33 cellular contexts compared by ENCODE assay signal in the genomic region with DNA sequence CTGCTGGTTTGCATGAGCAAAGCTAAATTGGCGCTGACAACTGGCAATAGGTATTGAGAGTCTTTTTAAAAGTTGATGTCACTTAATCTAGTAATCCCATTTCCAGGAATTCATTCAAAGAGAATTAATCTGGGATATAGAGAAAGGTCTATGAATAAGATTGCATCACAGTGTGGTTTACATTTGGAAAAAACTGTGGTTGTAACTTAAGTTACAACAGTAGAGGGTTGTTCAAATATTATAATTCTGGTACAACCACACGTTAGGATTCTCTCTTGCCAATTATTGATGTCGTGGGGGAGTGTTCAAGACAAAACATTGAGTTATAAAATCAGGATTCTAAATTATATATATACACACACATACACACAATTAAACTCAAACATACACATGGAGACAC.
"Had no signal": no experiment of that assay in that cellular context is flagged by ENCODE, and none has a peak within 500 bp of the region (broad histone marks: within the 10 kb centered on the region; RNA-seq: fewer than 3 reads in every experiment).

No MANE protein-coding gene starts in this region.

- H3K9me3 ChIP-seq: body of pancreas, breast epithelium had no signal

- H2AFZ ChIP-seq: PC-9 had no signal

- H3K4me2 ChIP-seq: KMS-11, PC-9 had no signal

- H3K9ac ChIP-seq: KMS-11 had no signal

- H3K36me3 ChIP-seq: breast epithelium had no signal

- H3K27me3 ChIP-seq: body of pancreas, breast epithelium had no signal

- H3K4me1 ChIP-seq: body of pancreas, breast epithelium had no signal

- H3K4me3 ChIP-seq: body of pancreas, breast epithelium, PC-9 had no signal

- DNase-seq: activated B cell treated with CpG ODN at 0.5 μM for 24 hours; activated CD4-positive, alpha-beta T cell treated with anti-CD3 and anti-CD28 coated beads for 48 hours; activated CD4-positive, alpha-beta T cell treated with anti-CD3 and anti-CD28 coated beads, Interleukin-2, amount 50 U/mL, for 4 hours; activated CD4-positive, CD25-positive, alpha-beta regulatory T cell treated with anti-CD3 and anti-CD28 coated beads, Interleukin-2, amount 50 U/mL, for 72 hours; activated CD8-positive, alpha-beta T cell treated with anti-CD3 and anti-CD28 coated beads for 36 hours; activated effector memory CD4-positive, alpha-beta T cell treated with anti-CD3 and anti-CD28 coated beads, Interleukin-2, amount 50 U/mL, for 16 hours; activated naive CD4-positive, alpha-beta T cell; activated naive CD4-positive, alpha-beta T cell treated with anti-CD3 and anti-CD28 coated beads, Interleukin-2, amount 50 U/mL, for 16 hours; activated naive CD8-positive, alpha-beta T cell treated with anti-CD3 and anti-CD28 coated beads for 36 hours; activated T-cell treated with anti-CD3 and anti-CD28 coated beads, Interleukin-2, amount 50 U/mL, for 1 hour; activated T-cell treated with anti-CD3 and anti-CD28 coated beads, Interleukin-2, amount 50 U/mL, for 72 hours; body of pancreas; NCI-H1092 treated with DMSO at 0.1 percent for 48 hours; NCI-H1417; NCI-H146; NCI-H187; NCI-H2029 treated with DMSO at 0.1 percent for 48 hours; NCI-H2107; NCI-H2171; NCI-H446; NCI-H510A treated with DMSO at 0.1 percent for 48 hours; NCI-H526 treated with DMSO at 0.1 percent for 48 hours; NCI-H774; PC-9; SIG-M5; SW 1271; T-helper 1 cell; T-helper 2 cell; T-helper 9 cell had no signal

- H3K27ac ChIP-seq: body of pancreas, breast epithelium, KMS-11, PC-9, RWPE1, VCaP had no signal
